Comparison of ENCODE assay signal across 1 cellular context in genomic region chr5:173765030-173765644, GRCh38.
TF ChIP-seq lines count a peak whose summit lies in the region.

No MANE protein-coding gene starts in this region.

TF ChIP-seq in GM23338, 12 proteins besides CTCF, POLR2A, EP300 and RAD21 (continued from another document):
- TF ChIP-seq ZNF462 (CRISPR knock-in tag; IDR thresholded peaks at IDR 0.05) (no peak), JUNB (IDR thresholded peaks at IDR 0.05; ENCODE audit: unreplicated experiment) (no peak), POLR2AphosphoS5 (IDR thresholded peaks at IDR 0.05; ENCODE audit: low read depth) (no peak), ZNF331 (CRISPR knock-in tag; IDR thresholded peaks at IDR 0.05; ENCODE audit: low read depth) (no peak), ETS1 (IDR thresholded peaks at IDR 0.05) (no peak), EZH2 (IDR thresholded peaks at IDR 0.05; ENCODE audit: low read depth, unreplicated experiment) (no peak), EZH2phosphoT487 (IDR thresholded peaks at IDR 0.05; ENCODE audit: unreplicated experiment) (no peak), STAT1 (IDR thresholded peaks at IDR 0.05; ENCODE audit: unreplicated experiment) (no peak), REST (IDR thresholded peaks at IDR 0.05; ENCODE audit: unreplicated experiment) (no peak)
TF ChIP-seq in GM23338: peak in this region for 0.
